12 cellular contexts compared by ENCODE assay signal in the genomic region with DNA sequence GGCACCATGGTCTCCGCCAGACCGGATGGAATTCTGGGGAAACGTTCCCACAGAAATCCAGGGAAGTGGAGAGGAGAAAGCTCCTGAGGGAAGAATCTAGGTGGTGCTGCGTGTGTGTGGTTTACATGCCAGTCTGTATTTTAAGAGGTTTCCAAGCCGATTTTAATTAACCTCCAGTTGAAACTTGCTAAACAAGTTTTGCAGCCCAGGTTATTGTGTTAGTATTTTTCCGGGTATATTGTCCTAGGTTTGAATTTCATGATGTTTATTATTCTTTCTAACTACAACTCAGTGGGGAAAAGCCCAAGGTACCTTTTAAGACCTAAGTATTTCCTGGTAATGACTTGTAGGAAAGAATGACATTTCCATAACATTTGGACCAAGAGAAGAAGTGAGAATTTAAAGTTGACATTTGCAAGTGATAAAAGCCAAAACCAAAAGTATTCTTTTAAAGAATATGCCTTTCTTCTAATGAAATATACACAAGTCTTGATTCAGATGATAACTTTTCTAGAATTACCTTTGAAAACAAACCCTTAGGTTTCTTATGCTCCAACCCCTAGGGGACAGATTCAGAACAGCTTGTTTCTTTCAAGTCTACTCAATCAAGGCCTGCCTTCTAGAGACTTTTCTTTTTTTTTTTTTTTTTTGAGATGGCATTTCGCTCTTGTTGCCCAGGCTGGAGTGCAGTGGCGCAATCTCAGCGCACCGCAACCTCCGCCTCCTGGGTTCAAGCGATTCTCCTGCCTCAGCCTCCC. TPM values are rescaled to one million over a fixed set of nuclear protein-coding genes. Genes with fewer than 3 reads are reported as not detected.
A peak's percentile ranks its signal among the peaks of the same experiment; 100 is the strongest.
DNase-seq lines count a peak whose midpoint lies in the region; ATAC-seq and TF ChIP-seq lines count a peak whose summit lies in the region.
"Had no signal": no experiment of that assay in that cellular context is flagged by ENCODE, and none has a peak within 500 bp of the region (broad histone marks: within the 10 kb centered on the region; RNA-seq: fewer than 3 reads in every experiment).

No MANE protein-coding gene starts in this region.

- H3K79me2 ChIP-seq in smooth muscle cell (ENCODE audit: low read depth) = no peaks in the 10 kb centered on the region

- H3K9ac ChIP-seq in smooth muscle cell (ENCODE audit: low read depth) = no peak overlapping the region

- H3K4me1 ChIP-seq in smooth muscle cell (ENCODE audit: low read depth) = peaks cover 20% of the 10 kb centered on the region
- no peaks in the 10 kb centered on the region for H3K4me1 ChIP-seq in CD4-positive, alpha-beta memory T cell (ENCODE audit: insufficient read depth, low read length)

- H3K9me3 Mint-ChIP-seq in CD4-positive, alpha-beta memory T cell = no peaks in the 10 kb centered on the region
- H3K9me3 Mint-ChIP-seq: activated naive CD4-positive, alpha-beta T cell treated with anti-CD3 and anti-CD28 coated beads, Interleukin-2, amount 50 U/mL, for 24 hours; immature natural killer cell had no signal

- H3K27ac Mint-ChIP-seq in CD4-positive, alpha-beta memory T cell = no peak overlapping the region
- H3K27ac Mint-ChIP-seq: activated naive CD4-positive, alpha-beta T cell treated with anti-CD3 and anti-CD28 coated beads, Interleukin-2, amount 50 U/mL, for 24 hours; immature natural killer cell had no signal

- no peak overlapping the region for H3K4me3 ChIP-seq in smooth muscle cell
- no peak overlapping the region for H3K4me3 ChIP-seq in CD4-positive, alpha-beta memory T cell (ENCODE audit: low read length in 2 of 2)

- no peaks in the 10 kb centered on the region for H4K20me1 ChIP-seq in smooth muscle cell (ENCODE audit: low read depth)

- in situ Hi-C loops in G401 (cut with HindIII; ENCODE audit: low sequenced_read_pairs) = no loop called here

- H3K36me3 Mint-ChIP-seq in CD4-positive, alpha-beta memory T cell = no peaks in the 10 kb centered on the region
- H3K36me3 Mint-ChIP-seq: activated naive CD4-positive, alpha-beta T cell treated with anti-CD3 and anti-CD28 coated beads, Interleukin-2, amount 50 U/mL, for 24 hours; immature natural killer cell had no signal

- no peak overlapping the region for H3K4me3 Mint-ChIP-seq in CD4-positive, alpha-beta memory T cell
- H3K4me3 Mint-ChIP-seq: activated naive CD4-positive, alpha-beta T cell treated with anti-CD3 and anti-CD28 coated beads, Interleukin-2, amount 50 U/mL, for 24 hours; immature natural killer cell had no signal

- peak; percentile 71 for ATAC-seq in esophagus mucosa
- ATAC-seq in GM18502 (IDR thresholded peaks at IDR 0.05; ENCODE audit: poor library complexity, unreplicated experiment) = no peak

- H3K27ac ChIP-seq in smooth muscle cell (ENCODE audit: low read depth) = peak overlapping the region; percentile 61
- H3K27ac ChIP-seq in CD4-positive, alpha-beta memory T cell (ENCODE audit: low read depth, low read length) = no peak overlapping the region
- H3K27ac ChIP-seq: HL-60 had no signal

- WGBS in smooth muscle cell (ENCODE audit: low lambda C conversion rate) = 82% methylated on average over 12 of the region's 12 CpGs

- H3K27me3 ChIP-seq in smooth muscle cell (ENCODE audit: low read depth) = no peaks in the 10 kb centered on the region
- no peaks in the 10 kb centered on the region for H3K27me3 ChIP-seq in CD4-positive, alpha-beta memory T cell (ENCODE audit: insufficient read depth, low read length)

- no peaks in the 10 kb centered on the region for H3K9me3 ChIP-seq in smooth muscle cell (replicated peaks; ENCODE audit: low read depth)
- H3K9me3 ChIP-seq in CD4-positive, alpha-beta memory T cell (ENCODE audit: control insufficient read depth in 1 of 2, low read length in 2 of 2) = no peaks in the 10 kb centered on the region

- H3F3A ChIP-seq in smooth muscle cell (ENCODE audit: low read depth) = no peaks in the 10 kb centered on the region

- peak; percentile 46 for DNase-seq in NCI-H2196 (lab: John Stamatoyannopoulos, UW; ENCODE audit: unreplicated experiment)
- DNase-seq in NCI-H2196 treated with DMSO at 0.1 percent for 48 hours (lab: John Stamatoyannopoulos, UW; ENCODE audit: unreplicated experiment) = no peak
- DNase-seq in NCI-H510A (lab: John Stamatoyannopoulos, UW) = peak; percentile 23
- DNase-seq in smooth muscle cell (lab: John Stamatoyannopoulos, UW; ENCODE audit: unreplicated experiment) = no peak
- no peak for DNase-seq in G401 (ENCODE audit: low spot score)
- DNase-seq in CD4-positive, alpha-beta memory T cell = no peak
- DNase-seq: immature natural killer cell, NCI-H1436 treated with DMSO at 0.1 percent for 48 hours had no signal

- H3K4me2 ChIP-seq in smooth muscle cell = no peak overlapping the region

- intact Hi-C loops in CD4-positive, alpha-beta memory T cell (cut with micrococcal nuclease) = no loop called here

- POLR2A ChIA-PET in CD4-positive, alpha-beta memory T cell (lab: Charles Lee; ENCODE audit: partially characterized antibody) = no interaction called here

- no peak for TF ChIP-seq CTCF in smooth muscle cell (IDR thresholded peaks at IDR 0.05; ENCODE audit: borderline replicate concordance, insufficient read depth, poor library complexity, severe bottlenecking)

- H3K27me3 Mint-ChIP-seq in CD4-positive, alpha-beta memory T cell = no peaks in the 10 kb centered on the region
- H3K27me3 Mint-ChIP-seq: activated naive CD4-positive, alpha-beta T cell treated with anti-CD3 and anti-CD28 coated beads, Interleukin-2, amount 50 U/mL, for 24 hours had no signal

- no peaks in the 10 kb centered on the region for H3K4me1 Mint-ChIP-seq in CD4-positive, alpha-beta memory T cell
- H3K4me1 Mint-ChIP-seq: activated naive CD4-positive, alpha-beta T cell treated with anti-CD3 and anti-CD28 coated beads, Interleukin-2, amount 50 U/mL, for 24 hours; immature natural killer cell had no signal

- no peaks in the 10 kb centered on the region for H3K36me3 ChIP-seq in smooth muscle cell (ENCODE audit: low read depth)
- no peaks in the 10 kb centered on the region for H3K36me3 ChIP-seq in CD4-positive, alpha-beta memory T cell (ENCODE audit: insufficient read depth, low read length)

- no peak overlapping the region for H2AFZ ChIP-seq in smooth muscle cell (ENCODE audit: low read depth)

- CTCF ChIA-PET in CD4-positive, alpha-beta memory T cell (lab: Charles Lee; ENCODE audit: partially characterized antibody) = no interaction called here

RNA-seq across cellular contexts. Expression of gene SAT1, which starts 14.6 kb away (rescaled TPM):
- total RNA-seq in esophagus mucosa (272 TPM), smooth muscle cell (683 and 777 TPM in 2 replicates)
- 399 and 781 TPM in 2 replicates for polyA plus RNA-seq in smooth muscle cell
- 466 and 512 TPM in 2 replicates for total RNA-seq in G401 (2014; rRNA removed; shearing (Covaris generic))
- 100 to 1,000 TPM; 139 to 145 TPM for total RNA-seq in CD4-positive, alpha-beta memory T cell
- polyA plus RNA-seq in CD4-positive, alpha-beta memory T cell = 100 to 1,000 TPM; 127 to 134 TPM

RNA-seq across cellular contexts. Expression of gene ACOT9, which starts 54.5 kb away (rescaled TPM):
- total RNA-seq in esophagus mucosa (7.2 TPM), smooth muscle cell (60.8 and 73.2 TPM in 2 replicates)
- polyA plus RNA-seq in smooth muscle cell = 55.4 and 57.4 TPM in 2 replicates
- 58.6 and 79.3 TPM in 2 replicates for total RNA-seq in G401 (2014; rRNA removed; shearing (Covaris generic))
- 10 to 100 TPM; 21.2 to 25.2 TPM for total RNA-seq in CD4-positive, alpha-beta memory T cell
- 10 to 100 TPM; 22.5 to 28.1 TPM for polyA plus RNA-seq in CD4-positive, alpha-beta memory T cell

Comparison
In these comparisons a context has a peak if more than half of its experiments do, and no peak if none do; other contexts are left out.
1. DNase-seq: peak in NCI-H2196 (single experiment) and NCI-H510A (single experiment); none in NCI-H2196 treated with DMSO at 0.1 percent for 48 hours (single experiment), smooth muscle cell (single experiment), G401 (single experiment) and CD4-positive, alpha-beta memory T cell (0 of 5).